ENCODE assay signal across 8 cellular contexts in the genomic region with DNA sequence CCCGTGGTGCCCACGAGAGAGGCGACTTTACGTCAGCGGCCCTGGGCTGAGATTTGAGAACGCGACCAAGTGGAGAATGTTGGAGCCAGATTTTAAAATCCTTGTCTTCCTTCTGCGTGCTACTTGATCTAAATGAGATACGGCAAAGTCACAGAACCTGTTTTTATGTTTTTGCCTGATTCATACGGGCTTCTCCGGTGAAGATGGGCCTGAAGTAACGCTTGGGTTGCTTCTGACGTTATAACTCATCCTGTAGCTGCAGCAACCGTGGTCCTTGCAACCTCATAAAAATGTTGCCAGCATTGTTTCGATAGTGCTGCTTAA. TPM values are rescaled to one million over a fixed set of nuclear protein-coding genes. Genes with fewer than 3 reads are reported as not detected.
DNase-seq lines count a peak whose midpoint lies in the region; ATAC-seq and TF ChIP-seq lines count a peak whose summit lies in the region.

No MANE protein-coding gene starts in this region.

- H3K27ac ChIP-seq in A673 (ENCODE audit: low read depth, low read length, poor library complexity, severe bottlenecking): peak overlapping the region; percentile 79

- H3K9me3 ChIP-seq in A673 (ENCODE audit: low read depth, low read length, poor library complexity, severe bottlenecking) (no peaks in the 10 kb centered on the region), HAP-1 (no peaks in the 10 kb centered on the region), iPS-18c (ENCODE audit: control insufficient read depth, insufficient read depth, low read length) (no peaks in the 10 kb centered on the region)

- POLR2A ChIA-PET in A673 (lab: Charles Lee; ENCODE audit: low non-redundant PET): no interaction called here

- TSS peak; percentile 84 for BruUV-seq in A673 (replicated peaks; lab: Mats Ljungman, UMichigan)

- H3K4me3 ChIP-seq in A673 (ENCODE audit: low read depth, low read length, poor library complexity, severe bottlenecking) (peak overlapping the region; percentile 86), HAP-1 (peak overlapping the region; percentile 81), iPS-18c (ENCODE audit: insufficient read depth, low read depth, low read length) (peak overlapping the region; percentile 72; the same call in 1 of the 2 replicates)

- H3K4me1 ChIP-seq in A673 (ENCODE audit: insufficient read depth, low read length, poor library complexity, severe bottlenecking) (peaks cover 18% of the 10 kb centered on the region), HAP-1 (peaks cover 25% of the 10 kb centered on the region)

- intact Hi-C loops in A673 (cut with micrococcal nuclease; ENCODE audit: unreplicated experiment): no loop called here

- H3K27me3 ChIP-seq in A673 (replicated peaks; ENCODE audit: insufficient read depth, low read depth, low read length, poor library complexity) (no peaks in the 10 kb centered on the region), HAP-1 (ENCODE audit: low read depth) (no peaks in the 10 kb centered on the region)

- CTCF ChIA-PET in A673 (lab: Charles Lee): interaction anchor here (0.5 kb wide), 1 partner anchor 26 kb away, joined by 3 read pairs; no protein-coding TSS in a partner anchor

- H3K27me3 Mint-ChIP-seq in activated naive CD8-positive, alpha-beta T cell treated with anti-CD3 and anti-CD28 coated beads for 36 hours: no peaks in the 10 kb centered on the region
- no peaks in the 10 kb centered on the region for H3K27me3 Mint-ChIP-seq in stimulated activated naive B cell treated with anti-CD40 and anti-IgM and Interleukin-4, amounts not matched to agents 10 μg/mL and 1 μg/mL and 100 μg/mL, for 72 hours

- DNase-seq in A673 (ENCODE audit: low spot score) (no peak), HAP-1 (ENCODE audit: low spot score in 2 of 2) (no peak), H4 (ENCODE audit: low spot score) (no peak), DMS153 treated with DMSO at 0.1 percent for 48 hours (lab: John Stamatoyannopoulos, UW; ENCODE audit: unreplicated experiment) (no peak)
- DNase-seq in activated naive CD8-positive, alpha-beta T cell treated with anti-CD3 and anti-CD28 coated beads for 36 hours: no peak
- no peak for DNase-seq in stimulated activated naive B cell treated with anti-CD40 and anti-IgM and Interleukin-4, amounts not matched to agents 10 μg/mL and 1 μg/mL and 100 μg/mL, for 72 hours

- H3K4me1 Mint-ChIP-seq in activated naive CD8-positive, alpha-beta T cell treated with anti-CD3 and anti-CD28 coated beads for 36 hours: peaks cover 35% of the 10 kb centered on the region
- H3K4me1 Mint-ChIP-seq in stimulated activated naive B cell treated with anti-CD40 and anti-IgM and Interleukin-4, amounts not matched to agents 10 μg/mL and 1 μg/mL and 100 μg/mL, for 72 hours: peaks cover 18 to 29% of the 10 kb centered on the region in 2 donors

- peak overlapping the region; percentile 86 for H3K4me3 Mint-ChIP-seq in activated naive CD8-positive, alpha-beta T cell treated with anti-CD3 and anti-CD28 coated beads for 36 hours
- peak overlapping the region; percentile 91 to 99 for H3K4me3 Mint-ChIP-seq in stimulated activated naive B cell treated with anti-CD40 and anti-IgM and Interleukin-4, amounts not matched to agents 10 μg/mL and 1 μg/mL and 100 μg/mL, for 72 hours

- peaks cover 29% of the 10 kb centered on the region for H3K36me3 Mint-ChIP-seq in activated naive CD8-positive, alpha-beta T cell treated with anti-CD3 and anti-CD28 coated beads for 36 hours
- H3K36me3 Mint-ChIP-seq in stimulated activated naive B cell treated with anti-CD40 and anti-IgM and Interleukin-4, amounts not matched to agents 10 μg/mL and 1 μg/mL and 100 μg/mL, for 72 hours: peaks cover 12 to 25% of the 10 kb centered on the region in 2 donors

- peaks cover 2% of the 10 kb centered on the region for H3K9me3 Mint-ChIP-seq in activated naive CD8-positive, alpha-beta T cell treated with anti-CD3 and anti-CD28 coated beads for 36 hours
- no peaks in the 10 kb centered on the region for H3K9me3 Mint-ChIP-seq in stimulated activated naive B cell treated with anti-CD40 and anti-IgM and Interleukin-4, amounts not matched to agents 10 μg/mL and 1 μg/mL and 100 μg/mL, for 72 hours

- ATAC-seq in stimulated activated naive B cell treated with anti-CD40 and anti-IgM and Interleukin-4, amounts not matched to agents 10 μg/mL and 1 μg/mL and 100 μg/mL, for 72 hours (replicated peaks): peak in 1 of 2 donors; percentile 57
- ATAC-seq in HG02588 (IDR thresholded peaks at IDR 0.05; ENCODE audit: unreplicated experiment): no peak

- in situ Hi-C loops in HAP-1 (cut with MboI; ENCODE audit: low sequenced_read_pairs): no loop called here

- TF ChIP-seq CTCF in A673 (conservative IDR thresholded peaks at IDR 0.05; ENCODE audit: low read depth, low read length): no peak

- H3K27ac Mint-ChIP-seq in activated naive CD8-positive, alpha-beta T cell treated with anti-CD3 and anti-CD28 coated beads for 36 hours: peak overlapping the region; percentile 96
- H3K27ac Mint-ChIP-seq in stimulated activated naive B cell treated with anti-CD40 and anti-IgM and Interleukin-4, amounts not matched to agents 10 μg/mL and 1 μg/mL and 100 μg/mL, for 72 hours: peak overlapping the region; percentile 99

- no peaks in the 10 kb centered on the region for H3K36me3 ChIP-seq in A673 (ENCODE audit: insufficient read depth, low read length, poor library complexity, severe bottlenecking)
- no peaks in the 10 kb centered on the region; the same call in 1 of the 2 replicates for H3K36me3 ChIP-seq in HAP-1 (replicated peaks)

RNA-seq across cellular contexts. Expression of gene SLC35B3, which starts 0.5 kb away (rescaled TPM):
- 16.2 and 19.4 TPM in 2 replicates for total RNA-seq in A673 (2021)
- total RNA-seq in activated naive CD8-positive, alpha-beta T cell treated with anti-CD3 and anti-CD28 coated beads for 36 hours: 10 to 100 TPM in 1 of 2 experiments, 1 to 10 TPM in 1; 9.9 to 10.1 TPM
- total RNA-seq in H4 (2014; rRNA removed; shearing (Covaris generic)): 12.3 and 21.2 TPM in 2 replicates
